Comparison of ENCODE assay signal across 10 cellular contexts in the genomic region with DNA sequence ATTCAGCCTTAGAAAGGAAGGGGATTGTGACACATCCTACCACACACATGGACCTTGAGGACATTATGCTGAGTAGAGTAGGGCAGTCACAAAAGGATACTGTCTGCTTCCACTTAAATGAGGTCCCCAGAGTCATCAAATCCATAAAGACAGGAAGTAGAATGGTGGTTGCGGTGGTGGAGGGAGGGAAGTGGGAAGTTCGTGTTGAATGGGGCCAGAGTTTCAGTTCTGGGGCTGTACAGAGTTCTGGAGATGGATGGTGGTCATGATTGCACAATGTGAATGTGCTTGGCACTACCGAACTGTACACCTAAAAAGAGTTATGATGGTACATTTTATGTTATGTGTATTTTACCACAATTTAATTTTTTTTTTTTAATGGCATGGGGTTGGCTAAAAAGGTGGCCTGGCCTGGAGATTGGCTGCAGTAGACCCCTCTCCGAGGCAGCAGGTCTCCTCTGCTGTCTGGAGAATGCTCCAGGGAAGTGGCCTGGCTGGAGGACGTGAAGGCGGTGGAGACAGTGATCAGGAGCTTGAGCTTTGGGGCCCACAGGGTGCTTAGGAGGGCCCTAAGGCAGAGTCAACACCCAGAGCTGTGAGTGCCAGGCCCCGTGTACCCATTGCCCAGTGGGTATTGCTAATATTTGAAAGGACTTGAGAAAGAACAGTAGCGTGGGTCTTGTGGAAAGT. TPM values are rescaled to one million over a fixed set of nuclear protein-coding genes. Genes with fewer than 3 reads are reported as not detected.
DNase-seq lines count a peak whose midpoint lies in the region; ATAC-seq, FAIRE-seq and TF ChIP-seq lines count a peak whose summit lies in the region.
"Had no signal": no experiment of that assay in that cellular context is flagged by ENCODE, and none has a peak within 500 bp of the region (broad histone marks: within the 10 kb centered on the region; RNA-seq: fewer than 3 reads in every experiment).

No MANE protein-coding gene starts in this region.

- RAD21 ChIA-PET in GM12878 (lab: Charles Lee; ENCODE audit: unreplicated experiment) = interaction anchor here (1.2 to 5.2 kb wide), 12 partner anchors 11 to 234 kb away, joined by 3 to 69 read pairs (median 10); a partner anchor contains a TSS

- H3K79me2 ChIP-seq in HepG2 (ENCODE audit: insufficient read depth, low read length) = no peaks in the 10 kb centered on the region
- no peaks in the 10 kb centered on the region; the same call in 1 of the 2 replicates for H3K79me2 ChIP-seq in GM12878 (ENCODE audit: control insufficient read depth, insufficient read depth, low read length)

- H3K27me3 ChIP-seq in right lobe of liver (no peaks in the 10 kb centered on the region), HepG2 (ENCODE audit: control insufficient read depth in 1 of 2, insufficient read depth in 2 of 2, low read length in 2 of 2) (no peaks in the 10 kb centered on the region), GM12878 (replicated peaks in 1 of 2; ENCODE audit: control insufficient read depth in 2 of 2, insufficient read depth in 2 of 2, low read length in 1 of 2) (no peaks in the 10 kb centered on the region), upper lobe of right lung (no peaks in the 10 kb centered on the region)

- H3K9me3 ChIP-seq in right lobe of liver = no peaks in the 10 kb centered on the region
- H3K9me3 ChIP-seq in HepG2 (ENCODE audit: low read length) = no peaks in the 10 kb centered on the region
- no peaks in the 10 kb centered on the region for H3K9me3 ChIP-seq in GM12878 (replicated peaks; ENCODE audit: control insufficient read depth, insufficient read depth, low read length)
- no peaks in the 10 kb centered on the region for H3K9me3 ChIP-seq in upper lobe of right lung

- H3K27me3 Mint-ChIP-seq in mesothelial cell of epicardium (ENCODE audit: low read depth) (no peaks in the 10 kb centered on the region), WTC11 (ENCODE audit: low read depth) (no peaks in the 10 kb centered on the region)

- no peak for TF ChIP-seq POLR2A in right lobe of liver (IDR thresholded peaks at IDR 0.05)
- no peak for TF ChIP-seq POLR2A in HepG2 (IDR thresholded peaks at IDR 0.05; ENCODE audit: insufficient read depth in 1 of 2, low read depth in 2 of 2, low read length in 2 of 2)
- no peak for TF ChIP-seq POLR2A in GM12878 (IDR thresholded peaks at IDR 0.05; ENCODE audit: low read depth, low read length)

- H2AFZ ChIP-seq in HepG2 (ENCODE audit: low read length) (no peak overlapping the region), GM12878 (ENCODE audit: control insufficient read depth, low read depth, low read length) (no peak overlapping the region)

- H3K27ac Mint-ChIP-seq in mesothelial cell of epicardium (peak overlapping the region; percentile 56), WTC11 (no peak overlapping the region)

- no peak for TF ChIP-seq EP300 in HepG2 (IDR thresholded peaks at IDR 0.05; ENCODE audit: low read depth in 2 of 2, low read length in 2 of 2)
- TF ChIP-seq EP300 in HepG2 (CRISPR knock-in tag; IDR thresholded peaks at IDR 0.05; ENCODE audit: borderline replicate concordance) = no peak
- TF ChIP-seq EP300 in GM12878 (IDR thresholded peaks at IDR 0.05; ENCODE audit: borderline replicate concordance in 1 of 2, control insufficient read depth in 1 of 2, low read depth in 2 of 2, low read length in 2 of 2) = 0 out of 4 replicates have a peak, but pooled peaks of 1 of the 2 experiments have one; percentile 19

- H3K4me1 Mint-ChIP-seq in mesothelial cell of epicardium (no peaks in the 10 kb centered on the region), WTC11 (no peaks in the 10 kb centered on the region)

- H3K4me3 Mint-ChIP-seq in mesothelial cell of epicardium = no peak overlapping the region
- H3K4me3 Mint-ChIP-seq in WTC11 = no peak overlapping the region

- 72% methylated on average over 6 of the region's 8 CpGs for WGBS in right lobe of liver (ENCODE audit: insufficient coverage, low coverage, low lambda C conversion rate, missing lambda C conversion rate)
- WGBS in HepG2 (ENCODE audit: low lambda C conversion rate) = 99% methylated on average over 8 of the region's 8 CpGs
- 38% methylated on average over 8 of the region's 8 CpGs for WGBS in GM12878 (ENCODE audit: insufficient coverage, insufficient replicate concordance, low lambda C conversion rate, missing lambda C conversion rate)

- POLR2A ChIA-PET in HepG2 (lab: Yijun Ruan, JAX) = no interaction called here
- POLR2A ChIA-PET in GM12878 (lab: Charles Lee) = interaction anchor here (1.0 to 2.7 kb wide), 7 partner anchors 9 to 72 kb away, joined by 6 to 23 read pairs (median 12); no protein-coding TSS in a partner anchor
- POLR2A ChIA-PET in WTC11 (lab: Charles Lee) = no interaction called here

- H3K36me3 Mint-ChIP-seq in mesothelial cell of epicardium (peaks cover 52% of the 10 kb centered on the region), WTC11 (peaks cover 54% of the 10 kb centered on the region)

- SMC1A ChIA-PET in GM12878 (lab: Charles Lee; ENCODE audit: uncharacterized antibody, unreplicated experiment) = interaction anchor here (0.9 to 6.8 kb wide), 10 partner anchors 11 to 229 kb away, joined by 3 to 43 read pairs (median 14); no protein-coding TSS in a partner anchor

- H3K9me3 Mint-ChIP-seq in mesothelial cell of epicardium (no peaks in the 10 kb centered on the region), WTC11 (no peaks in the 10 kb centered on the region)

- H3K9ac ChIP-seq in HepG2 (ENCODE audit: insufficient read depth, low read depth, low read length) = no peak overlapping the region
- peak overlapping the region; percentile 24 for H3K9ac ChIP-seq in GM12878 (ENCODE audit: control insufficient read depth, insufficient read depth, low read length)

- H3K27ac ChIP-seq in right lobe of liver = no peak overlapping the region
- H3K27ac ChIP-seq in HepG2 (ENCODE audit: extremely low read length, insufficient read depth, low read length) = no peak overlapping the region
- H3K27ac ChIP-seq in GM12878 (ENCODE audit: control insufficient read depth, insufficient read depth) = peak overlapping the region; percentile 92
- H3K27ac ChIP-seq in upper lobe of right lung = peak overlapping the region; percentile 68

- H4K20me1 ChIP-seq in HepG2 (ENCODE audit: insufficient read depth, low read length) = no peaks in the 10 kb centered on the region
- H4K20me1 ChIP-seq in GM12878 (ENCODE audit: control insufficient read depth, insufficient read depth) = no peaks in the 10 kb centered on the region

- CTCF ChIA-PET in HepG2 (lab: Yijun Ruan, JAX; ENCODE audit: low intra/inter-chr PET ratio, low total read pairs) = no interaction called here
- CTCF ChIA-PET in GM12878 (lab: Yijun Ruan, JAX) = interaction anchor here (1.4 to 2.6 kb wide), 9 partner anchors 9 to 236 kb away, joined by 5 to 19 read pairs (median 10); no protein-coding TSS in a partner anchor
- CTCF ChIA-PET in WTC11 (lab: Charles Lee) = no interaction called here

- no peak for FAIRE-seq in HepG2 (lab: Jason Lieb, UNC)
- FAIRE-seq in GM12878 (lab: Jason Lieb, UNC) = no peak

- H3K36me3 ChIP-seq in right lobe of liver = peaks cover 13 to 92% (median 44%) of the 10 kb centered on the region in 4 donors
- peaks cover 25 to 73% of the 10 kb centered on the region in 2 experiments for H3K36me3 ChIP-seq in HepG2 (replicated peaks in 1 of 2; ENCODE audit: control insufficient read depth in 1 of 2, insufficient read depth in 2 of 2, low read length in 2 of 2)
- peaks cover 27 to 53% of the 10 kb centered on the region in 2 experiments for H3K36me3 ChIP-seq in GM12878 (ENCODE audit: control insufficient read depth in 2 of 2, insufficient read depth in 2 of 2, low read length in 1 of 2)
- peaks cover 98% of the 10 kb centered on the region for H3K36me3 ChIP-seq in upper lobe of right lung

- no peaks in the 10 kb centered on the region for H3K4me1 ChIP-seq in right lobe of liver
- H3K4me1 ChIP-seq in HepG2 (ENCODE audit: insufficient read depth, low read length) = no peaks in the 10 kb centered on the region
- peaks cover 41% of the 10 kb centered on the region for H3K4me1 ChIP-seq in GM12878 (ENCODE audit: control insufficient read depth, insufficient read depth, low read length)
- H3K4me1 ChIP-seq in upper lobe of right lung = peaks cover 9% of the 10 kb centered on the region

- BruUV-seq in HepG2 (replicated peaks; lab: Mats Ljungman, UMichigan) = no TSS peak
- BruUV-seq in GM12878 (replicated peaks; lab: Mats Ljungman, UMichigan) = no TSS peak

- in situ Hi-C loops in HepG2 (cut with HindIII; ENCODE audit: extremely low pct_ligation_motif_present, low pct_unique_long_range_greater_than_20kb) (no loop called here), GM12878 (cut with MboI) (no loop called here)

- H3K4me3 ChIP-seq in right lobe of liver (no peak overlapping the region), HepG2 (replicated peaks in 1 of 3; ENCODE audit: insufficient read depth in 1 of 3, low read depth in 2 of 3, low read length in 3 of 3) (no peak overlapping the region), GM12878 (no peak overlapping the region), upper lobe of right lung (no peak overlapping the region)

- H3K4me2 ChIP-seq in HepG2 (ENCODE audit: low read depth, low read length) = no peak overlapping the region
- peak overlapping the region; percentile 44 for H3K4me2 ChIP-seq in GM12878 (ENCODE audit: control insufficient read depth, insufficient read depth)

- DNase-seq in right lobe of liver (no peak), HepG2 (ENCODE audit: low spot score) (no peak), GM12878 (ENCODE audit: low read depth, low spot score) (no peak), mesothelial cell of epicardium (ENCODE audit: low spot score in 2 of 2, unreplicated experiment in 2 of 2) (no peak), upper lobe of right lung (no peak), WTC11 (ENCODE audit: low spot score) (no peak)
- DNase-seq: NCI-H1417, T1000 had no signal

- intact Hi-C loops in right lobe of liver (cut with DNase I) = no loop called here
- intact Hi-C loops in HepG2 (cut with micrococcal nuclease; ENCODE audit: unreplicated experiment) = no loop called here
- intact Hi-C loops in GM12878 (cut with micrococcal nuclease; ENCODE audit: unreplicated experiment) = loop anchor here (1.0 to 2.0 kb wide), 3 partner anchors 9 to 50 kb away; no protein-coding TSS in a partner anchor
- intact Hi-C loops in upper lobe of right lung (cut with DNase I) = loop anchor here (10.0 kb wide), 1 partner anchor 229 kb away; no protein-coding TSS in a partner anchor

- TF ChIP-seq CTCF in right lobe of liver (IDR thresholded peaks at IDR 0.05) = no peak
- TF ChIP-seq CTCF in HepG2 (CRISPR knock-in tag; IDR thresholded peaks at IDR 0.05) = no peak
- no peak for TF ChIP-seq CTCF in GM12878 (IDR thresholded peaks at IDR 0.05 in 2 of 3, conservative IDR thresholded peaks at IDR 0.05 in 1 of 3; ENCODE audit: control insufficient read depth in 2 of 3, extremely low read depth in 1 of 3, insufficient read depth in 1 of 3, low read depth in 3 of 3, low read length in 3 of 3)
- no peak for TF ChIP-seq CTCF in mesothelial cell of epicardium (IDR thresholded peaks at IDR 0.05; ENCODE audit: unreplicated experiment)
- TF ChIP-seq CTCF in upper lobe of right lung (IDR thresholded peaks at IDR 0.05) = no peak
- TF ChIP-seq CTCF in WTC11 (IDR thresholded peaks at IDR 0.05) = no peak

- TF ChIP-seq RAD21 in HepG2 (CRISPR knock-in tag; IDR thresholded peaks at IDR 0.05) = no peak
- TF ChIP-seq RAD21 in GM12878 (IDR thresholded peaks at IDR 0.05; ENCODE audit: insufficient read depth, low read depth, low read length) = no peak

- peak; percentile 22 to 58 (median 40) for ATAC-seq in right lobe of liver
- ATAC-seq in HepG2 = no peak
- ATAC-seq in GM12878 = peak; percentile 4; the same call in 2 of the 3 replicates
- ATAC-seq in upper lobe of right lung = peak; percentile 76
- no peak for ATAC-seq in HG03342 (IDR thresholded peaks at IDR 0.05; ENCODE audit: unreplicated experiment)
- ATAC-seq in GM19351 (IDR thresholded peaks at IDR 0.05; ENCODE audit: unreplicated experiment) = no peak
- ATAC-seq in WTC11 = no peak

RNA-seq across cellular contexts. Expression of a gene that starts 30.4 kb away (rescaled TPM):
- 10 to 100 TPM; 16.0 to 39.1 (median 27.8) TPM for total RNA-seq in right lobe of liver
- 50.3 and 61.3 TPM in 2 replicates for total RNA-seq in HepG2 (2016; rRNA removed; fragmentation: Illumina TruSeq; extraction: Trizol)
- 140 and 148 TPM in 2 replicates for total RNA-seq in HepG2 (2016; cell fraction: cytosol; rRNA removed; fragmentation: Illumina TruSeq; extraction: Trizol; ENCODE audit: low read depth)
- 49.5 and 63.1 TPM in 2 replicates for total RNA-seq in HepG2 (2016; cell fraction: insoluble cytoplasmic fraction; rRNA removed; fragmentation: Illumina TruSeq; extraction: Trizol)
- 200 and 205 TPM in 2 replicates for total RNA-seq in HepG2 (2016; cell fraction: membrane; rRNA removed; fragmentation: Illumina TruSeq; extraction: Trizol)
- total RNA-seq in HepG2 (2016; cell fraction: nucleus; rRNA removed; fragmentation: Illumina TruSeq; extraction: Trizol) = 31.5 and 38.1 TPM in 2 replicates
- polyA plus RNA-seq in HepG2 (2011; rRNA removed) = 107 and 117 TPM in 2 replicates
- polyA plus RNA-seq in HepG2 (2011; cell fraction: cytosol; rRNA removed) = 81.1 and 96.5 TPM in 2 replicates
- 29.9 and 35.2 TPM in 2 replicates for polyA plus RNA-seq in HepG2 (2011; cell fraction: nucleus; rRNA removed)
- polyA plus RNA-seq in HepG2 (2012) = 58.6 and 61.4 TPM in 2 replicates
- 168 and 186 TPM in 2 replicates for polyA plus RNA-seq in HepG2 (2016; cell fraction: cytosol; fragmentation: Illumina TruSeq; extraction: Trizol; ENCODE audit: low read depth)
- 61.0 and 68.1 TPM in 2 replicates for polyA plus RNA-seq in HepG2 (2016; cell fraction: insoluble cytoplasmic fraction; fragmentation: Illumina TruSeq; extraction: Trizol; ENCODE audit: low read depth)
- polyA plus RNA-seq in HepG2 (2016; cell fraction: membrane; fragmentation: Illumina TruSeq; extraction: Trizol; ENCODE audit: low read depth) = 212 and 216 TPM in 2 replicates
- 64.8 and 65.1 TPM in 2 replicates for polyA plus RNA-seq in HepG2 (2016; cell fraction: nucleus; fragmentation: Illumina TruSeq; extraction: Trizol; ENCODE audit: insufficient read depth, low read depth)
- polyA minus RNA-seq in HepG2 (2011; rRNA and poly(A)+ RNA removed; ENCODE audit: low replicate concordance) = 86.4 and 152 TPM in 2 replicates
- polyA minus RNA-seq in HepG2 (2011; cell fraction: cytosol; rRNA and poly(A)+ RNA removed) = 57.1 and 57.5 TPM in 2 replicates
- 23.6 and 27.8 TPM in 2 replicates for polyA minus RNA-seq in HepG2 (2011; cell fraction: nucleus; rRNA and poly(A)+ RNA removed)
- total RNA-seq in GM12878 (2013; cell fraction: nucleolus; rRNA removed) = 34.3 and 38.6 TPM in 2 replicates
- total RNA-seq in GM12878 (2014; rRNA removed) = 78.3 and 91.0 TPM in 2 replicates
- total RNA-seq in GM12878 (2014; rRNA removed; fragmentation: Illumina TruSeq; extraction: Trizol) = 75.2 and 79.7 TPM in 2 replicates
- 67.3 and 71.5 TPM in 2 replicates for total RNA-seq in GM12878 (2021)
- polyA plus RNA-seq in GM12878 (2011; ENCODE audit: low read depth) = 36.2 TPM
- 81.8 and 96.9 TPM in 2 replicates for polyA plus RNA-seq in GM12878 (2011; rRNA removed)
- 67.0 and 70.6 TPM in 2 replicates for polyA plus RNA-seq in GM12878 (2011; cell fraction: cytosol; rRNA removed)
- polyA plus RNA-seq in GM12878 (2011; cell fraction: nucleus; rRNA removed) = 25.2 and 37.7 TPM in 2 replicates
- polyA plus RNA-seq in GM12878 (2012) = 40.6 and 62.4 TPM in 2 replicates
- polyA plus RNA-seq in GM12878 (2014; fragmentation: Illumina TruSeq; extraction: Trizol) = 98.8 and 144 TPM in 2 replicates
- polyA plus RNA-seq in GM12878 (2014; fragmentation: Nextera tagmentation; extraction: Ambion mirVana) = 10 to 100 TPM; 23.6 to 33.2 TPM
- polyA plus RNA-seq in GM12878 (2014; rRNA removed) = 72.9 and 85.1 TPM in 2 replicates
- 10 to 100 TPM; 75.7 to 84.2 TPM for polyA plus RNA-seq in GM12878 (2016; fragmentation: Nextera tagmentation; extraction: Ambion mirVana)
- polyA minus RNA-seq in GM12878 (2011; rRNA and poly(A)+ RNA removed) = 90.9 and 105 TPM in 2 replicates
- 34.8 and 35.5 TPM in 2 replicates for polyA minus RNA-seq in GM12878 (2011; cell fraction: cytosol; rRNA and poly(A)+ RNA removed)
- 15.0 and 20.4 TPM in 2 replicates for polyA minus RNA-seq in GM12878 (2011; cell fraction: nucleus; rRNA and poly(A)+ RNA removed)
- total RNA-seq in mesothelial cell of epicardium = 57.9 to 63.4 TPM (median 59.6 TPM) in 3 replicates
- total RNA-seq in upper lobe of right lung = 69.3 TPM
- 34.1 to 37.3 TPM (median 35.7 TPM) in 3 replicates for total RNA-seq in WTC11 (2021)

RNA-seq across cellular contexts. Expression of a gene that starts 46.2 kb away (rescaled TPM):
- total RNA-seq in right lobe of liver = 10 to 100 TPM; 13.0 to 35.4 (median 20.2) TPM
- 13.9 and 29.9 TPM in 2 replicates for total RNA-seq in HepG2 (2016; rRNA removed; fragmentation: Illumina TruSeq; extraction: Trizol)
- 12.1 and 12.6 TPM in 2 replicates for total RNA-seq in HepG2 (2016; cell fraction: cytosol; rRNA removed; fragmentation: Illumina TruSeq; extraction: Trizol; ENCODE audit: low read depth)
- total RNA-seq in HepG2 (2016; cell fraction: insoluble cytoplasmic fraction; rRNA removed; fragmentation: Illumina TruSeq; extraction: Trizol) = 18.2 and 31.9 TPM in 2 replicates
- 17.4 and 19.9 TPM in 2 replicates for total RNA-seq in HepG2 (2016; cell fraction: membrane; rRNA removed; fragmentation: Illumina TruSeq; extraction: Trizol)
- total RNA-seq in HepG2 (2016; cell fraction: nucleus; rRNA removed; fragmentation: Illumina TruSeq; extraction: Trizol) = 43.0 and 47.6 TPM in 2 replicates
- 45.4 and 46.3 TPM in 2 replicates for polyA plus RNA-seq in HepG2 (2011; rRNA removed)
- 8.9 and 18.9 TPM in 2 replicates for polyA plus RNA-seq in HepG2 (2011; cell fraction: cytosol; rRNA removed)
- 109 and 139 TPM in 2 replicates for polyA plus RNA-seq in HepG2 (2011; cell fraction: nucleus; rRNA removed)
- 15.9 and 21.7 TPM in 2 replicates for polyA plus RNA-seq in HepG2 (2012)
- 10.5 and 13.5 TPM in 2 replicates for polyA plus RNA-seq in HepG2 (2016; cell fraction: cytosol; fragmentation: Illumina TruSeq; extraction: Trizol; ENCODE audit: low read depth)
- 14.7 and 18.5 TPM in 2 replicates for polyA plus RNA-seq in HepG2 (2016; cell fraction: insoluble cytoplasmic fraction; fragmentation: Illumina TruSeq; extraction: Trizol; ENCODE audit: low read depth)
- polyA plus RNA-seq in HepG2 (2016; cell fraction: membrane; fragmentation: Illumina TruSeq; extraction: Trizol; ENCODE audit: low read depth) = 14.4 and 16.8 TPM in 2 replicates
- 104 and 105 TPM in 2 replicates for polyA plus RNA-seq in HepG2 (2016; cell fraction: nucleus; fragmentation: Illumina TruSeq; extraction: Trizol; ENCODE audit: insufficient read depth, low read depth)
- 4.7 and 5.8 TPM in 2 replicates for polyA minus RNA-seq in HepG2 (2011; rRNA and poly(A)+ RNA removed; ENCODE audit: low replicate concordance)
- 3.8 and 6.8 TPM in 2 replicates for polyA minus RNA-seq in HepG2 (2011; cell fraction: cytosol; rRNA and poly(A)+ RNA removed)
- polyA minus RNA-seq in HepG2 (2011; cell fraction: nucleus; rRNA and poly(A)+ RNA removed) = 23.4 and 29.6 TPM in 2 replicates
- 53.5 and 61.4 TPM in 2 replicates for total RNA-seq in GM12878 (2013; cell fraction: nucleolus; rRNA removed)
- 15.1 and 17.6 TPM in 2 replicates for total RNA-seq in GM12878 (2014; rRNA removed)
- total RNA-seq in GM12878 (2014; rRNA removed; fragmentation: Illumina TruSeq; extraction: Trizol) = 13.2 and 13.3 TPM in 2 replicates
- 10.4 and 12.1 TPM in 2 replicates for total RNA-seq in GM12878 (2021)
- 13.5 TPM for polyA plus RNA-seq in GM12878 (2011; ENCODE audit: low read depth)
- 26.0 and 32.9 TPM in 2 replicates for polyA plus RNA-seq in GM12878 (2011; rRNA removed)
- polyA plus RNA-seq in GM12878 (2011; cell fraction: cytosol; rRNA removed) = 13.5 and 16.9 TPM in 2 replicates
- polyA plus RNA-seq in GM12878 (2011; cell fraction: nucleus; rRNA removed) = 29.8 and 32.0 TPM in 2 replicates
- 12.8 and 15.4 TPM in 2 replicates for polyA plus RNA-seq in GM12878 (2012)
- 13.8 and 20.7 TPM in 2 replicates for polyA plus RNA-seq in GM12878 (2014; fragmentation: Illumina TruSeq; extraction: Trizol)
- 10 to 100 TPM; 15.9 to 23.8 TPM for polyA plus RNA-seq in GM12878 (2014; fragmentation: Nextera tagmentation; extraction: Ambion mirVana)
- polyA plus RNA-seq in GM12878 (2014; rRNA removed) = 17.6 and 20.5 TPM in 2 replicates
- 10 to 100 TPM; 41.6 to 42.1 TPM for polyA plus RNA-seq in GM12878 (2016; fragmentation: Nextera tagmentation; extraction: Ambion mirVana)
- 5.9 and 8.0 TPM in 2 replicates for polyA minus RNA-seq in GM12878 (2011; rRNA and poly(A)+ RNA removed)
- polyA minus RNA-seq in GM12878 (2011; cell fraction: cytosol; rRNA and poly(A)+ RNA removed) = 3.1 and 4.1 TPM in 2 replicates
- 4.2 and 7.0 TPM in 2 replicates for polyA minus RNA-seq in GM12878 (2011; cell fraction: nucleus; rRNA and poly(A)+ RNA removed)
- total RNA-seq in mesothelial cell of epicardium = 37.3 to 41.1 TPM (median 39.5 TPM) in 3 replicates
- 73.2 TPM for total RNA-seq in upper lobe of right lung
- total RNA-seq in WTC11 (2021) = 21.0 to 26.0 TPM (median 25.4 TPM) in 3 replicates

RNA-seq across cellular contexts. Expression of a gene that starts 57.9 kb away (rescaled TPM):
- total RNA-seq in right lobe of liver (1 to 10 TPM; 1.7 to 2.7 (median 1.9) TPM), HepG2 (2016; rRNA removed; fragmentation: Illumina TruSeq; extraction: Trizol) (2.5 and 3.3 TPM in 2 replicates), GM12878 (2014; rRNA removed) (0.45 and 0.49 TPM in 2 replicates), GM12878 (2014; rRNA removed; fragmentation: Illumina TruSeq; extraction: Trizol) (0.63 and 0.74 TPM in 2 replicates), GM12878 (2021) (0.26 and 0.58 TPM in 2 replicates), mesothelial cell of epicardium (2.6 to 3.1 TPM (median 2.8 TPM) in 3 replicates), upper lobe of right lung (2.3 TPM), WTC11 (2021) (2.6 to 4.0 TPM (median 3.5 TPM) in 3 replicates)
- 0.35 and 0.71 TPM in 2 replicates for total RNA-seq in HepG2 (2016; cell fraction: cytosol; rRNA removed; fragmentation: Illumina TruSeq; extraction: Trizol; ENCODE audit: low read depth)
- 2.5 and 2.7 TPM in 2 replicates for total RNA-seq in HepG2 (2016; cell fraction: insoluble cytoplasmic fraction; rRNA removed; fragmentation: Illumina TruSeq; extraction: Trizol)
- 1.2 and 1.7 TPM in 2 replicates for total RNA-seq in HepG2 (2016; cell fraction: membrane; rRNA removed; fragmentation: Illumina TruSeq; extraction: Trizol)
- total RNA-seq in HepG2 (2016; cell fraction: nucleus; rRNA removed; fragmentation: Illumina TruSeq; extraction: Trizol) = 1.7 and 3.3 TPM in 2 replicates
- polyA plus RNA-seq in HepG2 (2011; rRNA removed) (1.1 and 1.5 TPM in 2 replicates), GM12878 (2011; rRNA removed) (0.34 and 0.88 TPM in 2 replicates), GM12878 (2014; fragmentation: Illumina TruSeq; extraction: Trizol) (0.32 and 0.54 TPM in 2 replicates), GM12878 (2014; fragmentation: Nextera tagmentation; extraction: Ambion mirVana) (under 1 TPM; 0.53 to 0.77 TPM), GM12878 (2014; rRNA removed) (0.46 and 0.59 TPM in 2 replicates), GM12878 (2016; fragmentation: Nextera tagmentation; extraction: Ambion mirVana) (under 1 TPM; 0.29 to 0.55 TPM)
- 0.54 and 1.0 TPM in 2 replicates for polyA plus RNA-seq in HepG2 (2011; cell fraction: cytosol; rRNA removed)
- polyA plus RNA-seq in HepG2 (2011; cell fraction: nucleus; rRNA removed) = 0.63 and 1.3 TPM in 2 replicates
- polyA plus RNA-seq in HepG2 (2012) = 1.1 and 1.2 TPM in 2 replicates
- 0.41 and 0.62 TPM in 2 replicates for polyA plus RNA-seq in HepG2 (2016; cell fraction: cytosol; fragmentation: Illumina TruSeq; extraction: Trizol; ENCODE audit: low read depth)
- polyA plus RNA-seq in HepG2 (2016; cell fraction: insoluble cytoplasmic fraction; fragmentation: Illumina TruSeq; extraction: Trizol; ENCODE audit: low read depth) = 2.8 and 2.9 TPM in 2 replicates
- 0.46 and 0.74 TPM in 2 replicates for polyA plus RNA-seq in HepG2 (2016; cell fraction: membrane; fragmentation: Illumina TruSeq; extraction: Trizol; ENCODE audit: low read depth)
- polyA plus RNA-seq in HepG2 (2016; cell fraction: nucleus; fragmentation: Illumina TruSeq; extraction: Trizol; ENCODE audit: insufficient read depth, low read depth) = 3.3 and 3.5 TPM in 2 replicates
- polyA minus RNA-seq in HepG2 (2011; rRNA and poly(A)+ RNA removed; ENCODE audit: low replicate concordance) = 0.10 and 0.16 TPM in 2 replicates
- 0.40 and 0.70 TPM in 2 replicates for polyA minus RNA-seq in HepG2 (2011; cell fraction: cytosol; rRNA and poly(A)+ RNA removed)
- polyA minus RNA-seq in HepG2 (2011; cell fraction: nucleus; rRNA and poly(A)+ RNA removed) = 1.8 and 3.1 TPM in 2 replicates
- 1.4 and 1.6 TPM in 2 replicates for total RNA-seq in GM12878 (2013; cell fraction: nucleolus; rRNA removed)
- polyA plus RNA-seq in GM12878 (2011; ENCODE audit: low read depth) = 0.41 TPM
- 0.06 and 0.12 TPM in 2 replicates for polyA plus RNA-seq in GM12878 (2011; cell fraction: cytosol; rRNA removed)
- polyA plus RNA-seq in GM12878 (2011; cell fraction: nucleus; rRNA removed) = 0.12 and 0.18 TPM in 2 replicates
- polyA plus RNA-seq in GM12878 (2012) = 0.58 and 0.63 TPM in 2 replicates
- 0.21 and 0.29 TPM in 2 replicates for polyA minus RNA-seq in GM12878 (2011; rRNA and poly(A)+ RNA removed)
- not detected in 2 replicates for polyA minus RNA-seq in GM12878 (2011; cell fraction: cytosol; rRNA and poly(A)+ RNA removed)
- 0.57 and 0.73 TPM in 2 replicates for polyA minus RNA-seq in GM12878 (2011; cell fraction: nucleus; rRNA and poly(A)+ RNA removed)

Comparison
In these comparisons a context has a peak if more than half of its experiments do, and no peak if none do; other contexts are left out.
1. ATAC-seq: peak in right lobe of liver (4 of 4), GM12878 (single experiment) and upper lobe of right lung (single experiment); none in HepG2 (single experiment), HG03342 (single experiment), GM19351 (single experiment) and WTC11 (single experiment).
2. H3K27ac ChIP-seq: peak in GM12878 (single experiment) and upper lobe of right lung (single experiment); none in right lobe of liver (0 of 3) and HepG2 (single experiment).
3. intact Hi-C loops: an anchor here in GM12878 (1.0 to 2.0 kb wide) and upper lobe of right lung (10.0 kb wide); none called in right lobe of liver and HepG2.